8 cellular contexts compared by ENCODE assay signal in genomic region chr7:4713183-4713784, GRCh38. TPM values are rescaled to one million over a fixed set of nuclear protein-coding genes. Genes with fewer than 3 reads are reported as not detected.
DNase-seq lines count a peak whose midpoint lies in the region; ATAC-seq, FAIRE-seq and TF ChIP-seq lines count a peak whose summit lies in the region.

No MANE protein-coding gene starts in this region.

- TF ChIP-seq CTCF in GM12878 (IDR thresholded peaks at IDR 0.05 in 2 of 3, conservative IDR thresholded peaks at IDR 0.05 in 1 of 3; ENCODE audit: control insufficient read depth in 2 of 3, extremely low read depth in 1 of 3, insufficient read depth in 1 of 3, low read depth in 3 of 3, low read length in 3 of 3) (no peak), tibial artery (IDR thresholded peaks at IDR 0.05) (no peak)

- H3K9me3 ChIP-seq in GM12878 (replicated peaks; ENCODE audit: control insufficient read depth, insufficient read depth, low read length) (no peaks in the 10 kb centered on the region; the same call in 2 of the 3 replicates), tibial artery (no peaks in the 10 kb centered on the region)

- no peaks in the 10 kb centered on the region for H3K27me3 ChIP-seq in GM12878 (replicated peaks in 1 of 2; ENCODE audit: control insufficient read depth in 2 of 2, insufficient read depth in 2 of 2, low read length in 1 of 2)
- no peaks in the 10 kb centered on the region for H3K27me3 ChIP-seq in tibial artery

- H3K4me3 Mint-ChIP-seq in activated T-cell treated with anti-CD3 and anti-CD28 coated beads, Interleukin-2, amount 50 U/mL, for 24 hours, result no peak overlapping the region
- H3K4me3 Mint-ChIP-seq in activated T-cell treated with anti-CD3 and anti-CD28 coated beads, Interleukin-2, amount 50 U/mL, for 4 hours, result no peak overlapping the region

- no peak for TF ChIP-seq EP300 in GM12878 (IDR thresholded peaks at IDR 0.05; ENCODE audit: borderline replicate concordance in 1 of 2, control insufficient read depth in 1 of 2, low read depth in 2 of 2, low read length in 2 of 2)

- peak overlapping the region; percentile 45 for H3K27ac Mint-ChIP-seq in activated T-cell treated with anti-CD3 and anti-CD28 coated beads, Interleukin-2, amount 50 U/mL, for 24 hours

- no peak overlapping the region for H2AFZ ChIP-seq in GM12878 (ENCODE audit: control insufficient read depth, low read depth, low read length)

- in situ Hi-C loops in GM12878 (cut with MboI) (no loop called here), ACHN (cut with HindIII; ENCODE audit: low pct_ligation_motif_present, low pct_unique_long_range_greater_than_20kb, low sequenced_read_pairs) (no loop called here)

- peak overlapping the region; percentile 69 for H3K4me3 ChIP-seq in GM12878
- H3K4me3 ChIP-seq in tibial artery, result no peak overlapping the region

- peak; percentile 62 for FAIRE-seq in GM12878 (lab: Jason Lieb, UNC)

- peaks cover 19% of the 10 kb centered on the region for H3K4me1 ChIP-seq in GM12878 (ENCODE audit: control insufficient read depth, insufficient read depth, low read length)
- H3K4me1 ChIP-seq in tibial artery, result peaks cover 0 to 65% (median 37%) of the 10 kb centered on the region in 4 donors

- CTCF ChIA-PET in GM12878 (lab: Yijun Ruan, JAX), result interaction anchor here (0.6 to 1.8 kb wide), 9 partner anchors 10 to 84 kb away, joined by 3 to 7 read pairs (median 3); no protein-coding TSS in a partner anchor

- peaks cover 57% of the 10 kb centered on the region for H3K4me1 Mint-ChIP-seq in activated T-cell treated with anti-CD3 and anti-CD28 coated beads, Interleukin-2, amount 50 U/mL, for 24 hours (ENCODE audit: low read depth)
- peaks cover 55% of the 10 kb centered on the region for H3K4me1 Mint-ChIP-seq in activated T-cell treated with anti-CD3 and anti-CD28 coated beads, Interleukin-2, amount 50 U/mL, for 4 hours (ENCODE audit: low read depth)

- H4K20me1 ChIP-seq in GM12878 (ENCODE audit: control insufficient read depth, insufficient read depth), result peaks cover 6% of the 10 kb centered on the region

- BruUV-seq in GM12878 (replicated peaks; lab: Mats Ljungman, UMichigan), result no TSS peak

- no peaks in the 10 kb centered on the region for H3K27me3 Mint-ChIP-seq in activated T-cell treated with anti-CD3 and anti-CD28 coated beads, Interleukin-2, amount 50 U/mL, for 24 hours
- H3K27me3 Mint-ChIP-seq in activated T-cell treated with anti-CD3 and anti-CD28 coated beads, Interleukin-2, amount 50 U/mL, for 4 hours (ENCODE audit: low read depth), result no peaks in the 10 kb centered on the region

- no peak for TF ChIP-seq RAD21 in GM12878 (IDR thresholded peaks at IDR 0.05; ENCODE audit: insufficient read depth, low read depth, low read length)

- POLR2A ChIA-PET in GM12878 (lab: Charles Lee), result interaction anchor here (0.6 to 1.1 kb wide), 3 partner anchors 11 to 34 kb away, joined by 3 to 6 read pairs (median 4); no protein-coding TSS in a partner anchor

- no peak for TF ChIP-seq POLR2A in GM12878 (IDR thresholded peaks at IDR 0.05; ENCODE audit: low read depth, low read length)

- H3K27ac ChIP-seq in GM12878 (ENCODE audit: control insufficient read depth, insufficient read depth), result peak overlapping the region; percentile 78
- peak overlapping the region; percentile 24 to 29 for H3K27ac ChIP-seq in tibial artery

- peaks cover 3 to 4% of the 10 kb centered on the region in 2 experiments; a peak in 3 of 4 replicates for H3K36me3 ChIP-seq in GM12878 (ENCODE audit: control insufficient read depth in 2 of 2, insufficient read depth in 2 of 2, low read length in 1 of 2)
- H3K36me3 ChIP-seq in tibial artery, result peaks cover 0 to 12% (median 5%) of the 10 kb centered on the region in 3 donors

- peak overlapping the region; percentile 21 for H3K9ac ChIP-seq in GM12878 (ENCODE audit: control insufficient read depth, insufficient read depth, low read length)

- H3K9me3 Mint-ChIP-seq in activated T-cell treated with anti-CD3 and anti-CD28 coated beads, Interleukin-2, amount 50 U/mL, for 24 hours, result no peaks in the 10 kb centered on the region
- H3K9me3 Mint-ChIP-seq in activated T-cell treated with anti-CD3 and anti-CD28 coated beads, Interleukin-2, amount 50 U/mL, for 4 hours, result no peaks in the 10 kb centered on the region

- intact Hi-C loops in GM12878 (cut with micrococcal nuclease; ENCODE audit: unreplicated experiment) (no loop called here), tibial artery (cut with DNase I; ENCODE audit: low total_unique reads) (no loop called here)

- SMC1A ChIA-PET in GM12878 (lab: Charles Lee; ENCODE audit: uncharacterized antibody, unreplicated experiment), result interaction anchor here (0.6 to 1.4 kb wide), 10 partner anchors 9 to 62 kb away, joined by 3 to 7 read pairs (median 3); partner anchors contain the start of genes AP5Z1 and FOXK1

- WGBS in GM12878 (ENCODE audit: insufficient coverage, insufficient replicate concordance, low lambda C conversion rate, missing lambda C conversion rate), result 6% methylated on average over 27 of the region's 27 CpGs

- peak overlapping the region; percentile 78 for H3K4me2 ChIP-seq in GM12878 (ENCODE audit: control insufficient read depth, insufficient read depth)

- peaks cover 57% of the 10 kb centered on the region for H3K36me3 Mint-ChIP-seq in activated T-cell treated with anti-CD3 and anti-CD28 coated beads, Interleukin-2, amount 50 U/mL, for 24 hours (ENCODE audit: low read depth)
- peaks cover 11% of the 10 kb centered on the region for H3K36me3 Mint-ChIP-seq in activated T-cell treated with anti-CD3 and anti-CD28 coated beads, Interleukin-2, amount 50 U/mL, for 4 hours (ENCODE audit: insufficient read depth)

- RAD21 ChIA-PET in GM12878 (lab: Charles Lee; ENCODE audit: unreplicated experiment), result interaction anchor here (1.1 to 1.9 kb wide), 5 partner anchors 8 to 82 kb away, joined by 3 to 9 read pairs (median 7); no protein-coding TSS in a partner anchor

- peaks cover 44% of the 10 kb centered on the region for H3K79me2 ChIP-seq in GM12878 (ENCODE audit: control insufficient read depth, insufficient read depth, low read length)

- ATAC-seq in activated T-cell treated with anti-CD3 and anti-CD28 coated beads, Interleukin-2, amount 50 U/mL, for 4 hours, result no peak
- ATAC-seq in HG03066 (IDR thresholded peaks at IDR 0.05; ENCODE audit: low read depth, unreplicated experiment) (peak; percentile 66), GM12878 (peak; percentile 94), HG03097 (IDR thresholded peaks at IDR 0.05; ENCODE audit: low FRiP score, unreplicated experiment) (no peak)

- no peak for DNase-seq in activated T-cell treated with anti-CD3 and anti-CD28 coated beads, Interleukin-2, amount 50 U/mL, for 24 hours
- no peak for DNase-seq in activated T-cell treated with anti-CD3 and anti-CD28 coated beads, Interleukin-2, amount 50 U/mL, for 4 hours
- no peak for DNase-seq in GM12878 (ENCODE audit: low read depth, low spot score)
- no peak for DNase-seq in tibial artery
- no peak for DNase-seq in NCI-H2081 treated with DMSO at 0.1 percent for 48 hours (lab: John Stamatoyannopoulos, UW)
- no peak for DNase-seq in ACHN

TF ChIP-seq in GM12878, 131 proteins besides CTCF, POLR2A, EP300 and RAD21 (continues in another document):
- TF ChIP-seq FOXK2 (IDR thresholded peaks at IDR 0.05) (no peak), SKIL (IDR thresholded peaks at IDR 0.05; ENCODE audit: low read depth, poor library complexity, severe bottlenecking) (no peak), RELB (IDR thresholded peaks at IDR 0.05; ENCODE audit: low read depth) (0 out of 2 replicates have a peak, but pooled peaks have one; percentile 45)

RNA-seq across cellular contexts. Expression of gene FOXK1, which starts 31.2 kb away (rescaled TPM):
- total RNA-seq in activated T-cell treated with anti-CD3 and anti-CD28 coated beads, Interleukin-2, amount 50 U/mL, for 4 hours, result 10 to 100 TPM; 46.6 to 47.9 (median 46.8) TPM
- 54.8 and 57.8 TPM in 2 replicates for total RNA-seq in GM12878 (2013; cell fraction: nucleolus; rRNA removed)
- total RNA-seq in GM12878 (2014; rRNA removed) (10.6 and 11.6 TPM in 2 replicates), GM12878 (2014; rRNA removed; fragmentation: Illumina TruSeq; extraction: Trizol) (5.6 and 5.9 TPM in 2 replicates), GM12878 (2021) (30.8 and 31.8 TPM in 2 replicates)
- 3.2 TPM for polyA plus RNA-seq in GM12878 (2011; ENCODE audit: low read depth)
- polyA plus RNA-seq in GM12878 (2011; rRNA removed) (2.2 and 3.6 TPM in 2 replicates), GM12878 (2014; fragmentation: Illumina TruSeq; extraction: Trizol) (2.0 and 4.0 TPM in 2 replicates), GM12878 (2014; fragmentation: Nextera tagmentation; extraction: Ambion mirVana) (under 1 TPM; 0.24 TPM), GM12878 (2014; rRNA removed) (8.5 and 10.2 TPM in 2 replicates), GM12878 (2016; fragmentation: Nextera tagmentation; extraction: Ambion mirVana) (1 to 10 TPM; 4.4 to 4.7 TPM)
- polyA plus RNA-seq in GM12878 (2011; cell fraction: cytosol; rRNA removed), result 4.7 and 5.3 TPM in 2 replicates
- polyA plus RNA-seq in GM12878 (2011; cell fraction: nucleus; rRNA removed), result 10.5 and 16.9 TPM in 2 replicates
- polyA plus RNA-seq in GM12878 (2012), result 7.8 and 10.2 TPM in 2 replicates
- polyA minus RNA-seq in GM12878 (2011; rRNA and poly(A)+ RNA removed), result 7.5 and 18.3 TPM in 2 replicates
- 12.9 and 15.0 TPM in 2 replicates for polyA minus RNA-seq in GM12878 (2011; cell fraction: cytosol; rRNA and poly(A)+ RNA removed)
- 6.5 and 13.9 TPM in 2 replicates for polyA minus RNA-seq in GM12878 (2011; cell fraction: nucleus; rRNA and poly(A)+ RNA removed)

Comparison
In these comparisons a context has a peak if more than half of its experiments do, and no peak if none do; other contexts are left out.
1. ATAC-seq: peak in HG03066 (single experiment) and GM12878 (single experiment); none in activated T-cell treated with anti-CD3 and anti-CD28 coated beads, Interleukin-2, amount 50 U/mL, for 4 hours (0 of 2) and HG03097 (single experiment).